Comparison of ENCODE assay signal across 12 cellular contexts in the genomic region with DNA sequence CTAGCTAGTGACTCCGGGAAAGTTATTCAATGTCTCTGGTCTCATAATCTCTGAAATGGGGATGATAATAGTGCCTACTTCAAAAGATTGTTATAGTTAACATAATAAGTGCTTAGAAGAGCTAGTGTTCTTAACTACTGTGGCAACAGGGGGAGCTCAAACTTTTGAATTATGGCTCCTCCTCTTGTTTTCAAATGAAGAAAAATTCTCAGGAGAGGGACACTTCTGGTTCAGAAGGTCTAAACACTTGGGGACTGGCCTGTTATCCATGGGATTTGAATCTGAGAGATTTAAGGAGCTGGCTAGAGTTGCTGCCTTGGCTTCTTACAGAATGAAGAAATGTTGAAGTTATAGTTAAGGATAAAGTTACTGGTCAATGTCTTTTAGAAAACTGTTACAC.
DNase-seq lines count a peak whose midpoint lies in the region; ATAC-seq and TF ChIP-seq lines count a peak whose summit lies in the region.
"Had no signal": no experiment of that assay in that cellular context is flagged by ENCODE, and none has a peak within 500 bp of the region (broad histone marks: within the 10 kb centered on the region; RNA-seq: fewer than 3 reads in every experiment).

No MANE protein-coding gene starts in this region.

- WGBS in GM23248 (ENCODE audit: low coverage in 1 of 2, low lambda C conversion rate in 2 of 2, missing lambda C conversion rate in 2 of 2), 2 experiments = 96 to 100% methylated on average over 1 of the region's 1 CpG

- H3K9ac ChIP-seq in GM23248 (peak overlapping the region; percentile 76), rectal smooth muscle tissue (ENCODE audit: low read length) (no peak overlapping the region)

- H3K36me3 ChIP-seq in GM23248 (ENCODE audit: low read depth) (peaks cover 41% of the 10 kb centered on the region), RWPE2 (ENCODE audit: low read depth) (peaks cover 45% of the 10 kb centered on the region), rectal smooth muscle tissue (ENCODE audit: control insufficient read depth, insufficient read depth, low read length) (peaks cover 3% of the 10 kb centered on the region), BE2C (no peaks in the 10 kb centered on the region)
- H3K36me3 ChIP-seq: thoracic aorta had no signal

- ATAC-seq in RWPE2 (ENCODE audit: low read depth) = no peak
- ATAC-seq in GM18502 (IDR thresholded peaks at IDR 0.05; ENCODE audit: poor library complexity, unreplicated experiment) = no peak

- peaks cover 76% of the 10 kb centered on the region for H3K79me2 ChIP-seq in GM23248 (ENCODE audit: insufficient read depth)

- peak overlapping the region; percentile 61 for H3K4me2 ChIP-seq in GM23248 (ENCODE audit: unreplicated experiment)

- DNase-seq in GM23248 (peak; percentile 53), RWPE2 (ENCODE audit: low spot score) (no peak), fibroblast of pulmonary artery (ENCODE audit: low read depth) (peak; percentile 66), BE2C (no peak), NOMO-1 treated with DMSO at 0.1 percent for 48 hours (lab: John Stamatoyannopoulos, UW; ENCODE audit: unreplicated experiment) (no peak), pons (ENCODE audit: low spot score) (no peak)
- DNase-seq: effector CD4-positive, alpha-beta T cell; nucleus accumbens; stimulated activated CD4-positive, alpha-beta T cell treated with anti-CD3 and anti-CD28 coated beads, Interleukin-4, amount 100 ng/mL, for 24 hours had no signal

- H2AFZ ChIP-seq in GM23248 = no peak overlapping the region

- H3K27me3 ChIP-seq in GM23248 (replicated peaks; ENCODE audit: insufficient read depth) (no peaks in the 10 kb centered on the region), RWPE2 (ENCODE audit: insufficient read depth, poor library complexity, severe bottlenecking) (no peaks in the 10 kb centered on the region), rectal smooth muscle tissue (ENCODE audit: control insufficient read depth, insufficient read depth, low read length) (no peaks in the 10 kb centered on the region), BE2C (no peaks in the 10 kb centered on the region)

- H3K27ac ChIP-seq in GM23248 (peak overlapping the region; percentile 98), RWPE2 (ENCODE audit: poor library complexity, severe bottlenecking) (peak overlapping the region; percentile 84), rectal smooth muscle tissue (ENCODE audit: low read depth, low read length) (peak overlapping the region; percentile 21)

- no peaks in the 10 kb centered on the region for H4K20me1 ChIP-seq in GM23248 (ENCODE audit: insufficient read depth)

- no peaks in the 10 kb centered on the region for H3K9me2 ChIP-seq in GM23248 (ENCODE audit: insufficient read depth)

- H3K9me3 ChIP-seq in GM23248 (ENCODE audit: low read depth) = no peaks in the 10 kb centered on the region
- no peaks in the 10 kb centered on the region for H3K9me3 ChIP-seq in RWPE2 (ENCODE audit: severe bottlenecking)
- no peaks in the 10 kb centered on the region for H3K9me3 ChIP-seq in BE2C
- H3K9me3 ChIP-seq: thoracic aorta had no signal

- in situ Hi-C loops in GM23248 (cut with MboI) = no loop called here

- peak; percentile 29 for TF ChIP-seq CTCF in RWPE2 (IDR thresholded peaks at IDR 0.05; ENCODE audit: poor library complexity, severe bottlenecking)
- TF ChIP-seq CTCF in fibroblast of pulmonary artery (IDR thresholded peaks at IDR 0.05; ENCODE audit: low read length, missing control alignments) = peak; percentile 38
- TF ChIP-seq CTCF in BE2C (IDR thresholded peaks at IDR 0.05; ENCODE audit: low read depth, low read length) = no peak

- H3K4me1 ChIP-seq in GM23248 (ENCODE audit: insufficient read depth) = peaks cover 90% of the 10 kb centered on the region
- H3K4me1 ChIP-seq in RWPE2 (ENCODE audit: insufficient read depth, poor library complexity, severe bottlenecking) = peaks cover 28% of the 10 kb centered on the region
- H3K4me1 ChIP-seq in rectal smooth muscle tissue (ENCODE audit: control insufficient read depth, insufficient read depth, low read length) = peaks cover 21% of the 10 kb centered on the region
- H3K4me1 ChIP-seq in BE2C = peaks cover 6% of the 10 kb centered on the region

- peaks cover 97% of the 10 kb centered on the region for H3F3A ChIP-seq in GM23248 (ENCODE audit: insufficient read depth)

- H3K4me3 ChIP-seq in GM23248 (no peak overlapping the region), RWPE2 (ENCODE audit: severe bottlenecking) (no peak overlapping the region), fibroblast of pulmonary artery (replicated peaks; ENCODE audit: low read depth, low read length) (no peak overlapping the region), rectal smooth muscle tissue (ENCODE audit: low read length) (no peak overlapping the region), BE2C (ENCODE audit: low read depth, low read length) (no peak overlapping the region)
- H3K4me3 ChIP-seq: thoracic aorta had no signal

Comparison
In these comparisons a context has a peak if more than half of its experiments do, and no peak if none do; other contexts are left out.
1. DNase-seq: peak in GM23248 (single experiment) and fibroblast of pulmonary artery (single experiment); none in RWPE2 (single experiment), BE2C (single experiment), NOMO-1 treated with DMSO at 0.1 percent for 48 hours (single experiment) and pons (single experiment).
2. H3K27ac ChIP-seq: peak in every context shown above with its lines; median percentile 98 in GM23248; 84 in RWPE2; 21 in rectal smooth muscle tissue.